Comparison of ENCODE assay signal across 20 cellular contexts in genomic region chr1:24572301-24572700, GRCh38. TPM values are rescaled to one million over a fixed set of nuclear protein-coding genes. Genes with fewer than 3 reads are reported as not detected.
DNase-seq lines count a peak whose midpoint lies in the region; ATAC-seq, FAIRE-seq and TF ChIP-seq lines count a peak whose summit lies in the region.
"Had no signal": no experiment of that assay in that cellular context is flagged by ENCODE, and none has a peak within 500 bp of the region (broad histone marks: within the 10 kb centered on the region; RNA-seq: fewer than 3 reads in every experiment).

No MANE protein-coding gene starts in this region.

- no peak overlapping the region for H3K4me3 ChIP-seq in Caco-2 (ENCODE audit: low read depth, low read length)
- H3K4me3 ChIP-seq: esophagus squamous epithelium, SJSA1, tibial artery had no signal

- POLR2A ChIA-PET in Caco-2 (lab: Charles Lee) = no interaction called here

- ATAC-seq in stimulated activated effector memory CD8-positive, alpha-beta T cell treated with anti-CD3 and anti-CD28 coated beads, Interleukin-12 subunit alpha, Interleukin-12 subunit beta, amount 100 ng/mL, for 72 hours = peak; percentile 37
- ATAC-seq in GM18520 (IDR thresholded peaks at IDR 0.05; ENCODE audit: unreplicated experiment) = no peak
- ATAC-seq: activated T-cell treated with anti-CD3 and anti-CD28 coated beads, Interleukin-2, amount 50 U/mL, for 4 hours had no signal

- no peak for FAIRE-seq in frontal cortex (lab: Jason Lieb, UNC)

- no peaks in the 10 kb centered on the region for H3K36me3 ChIP-seq in Caco-2 (ENCODE audit: control insufficient read depth, insufficient read depth, low read length)
- H3K36me3 ChIP-seq: esophagus squamous epithelium, SJSA1, tibial artery had no signal

- CTCF ChIA-PET in Caco-2 (lab: Charles Lee) = no interaction called here

- H3K4me3 Mint-ChIP-seq in Caco-2 (ENCODE audit: unreplicated experiment) = no peak overlapping the region
- H3K4me3 Mint-ChIP-seq in activated naive CD8-positive, alpha-beta T cell treated with anti-CD3 and anti-CD28 coated beads for 36 hours = peak overlapping the region; percentile 40
- peak overlapping the region; percentile 25 for H3K4me3 Mint-ChIP-seq in stimulated activated effector memory CD8-positive, alpha-beta T cell treated with anti-CD3 and anti-CD28 coated beads, Interleukin-12 subunit alpha, Interleukin-12 subunit beta, amount 100 ng/mL, for 72 hours
- H3K4me3 Mint-ChIP-seq: activated CD4-positive, alpha-beta memory T cell treated with anti-CD3 and anti-CD28 coated beads for 36 hours; activated T-cell treated with anti-CD3 and anti-CD28 coated beads, Interleukin-2, amount 50 U/mL, for 4 hours; nephron progenitor cell; T-helper 1 cell treated with Interleukin-12 subunit alpha and Interleukin-12 subunit beta and Interleukin-4 antibody, amounts not matched to agents 30 μg/mL and 1 μg/mL, for 36 hours had no signal

- TF ChIP-seq CTCF in Caco-2 (IDR thresholded peaks at IDR 0.05; ENCODE audit: insufficient read depth in 1 of 2, low read depth in 1 of 2, low read length in 1 of 2, severe bottlenecking in 1 of 2, unreplicated experiment in 1 of 2) = no peak

- no peaks in the 10 kb centered on the region for H3K4me1 Mint-ChIP-seq in Caco-2 (ENCODE audit: low read depth, unreplicated experiment)
- peaks cover 10% of the 10 kb centered on the region for H3K4me1 Mint-ChIP-seq in activated naive CD8-positive, alpha-beta T cell treated with anti-CD3 and anti-CD28 coated beads for 36 hours
- peaks cover 10% of the 10 kb centered on the region for H3K4me1 Mint-ChIP-seq in stimulated activated effector memory CD8-positive, alpha-beta T cell treated with anti-CD3 and anti-CD28 coated beads, Interleukin-12 subunit alpha, Interleukin-12 subunit beta, amount 100 ng/mL, for 72 hours

- DNase-seq in Caco-2 = no peak
- peak; percentile 32 for DNase-seq in MV-4-11 (lab: John Stamatoyannopoulos, UW)
- DNase-seq in activated naive CD8-positive, alpha-beta T cell treated with anti-CD3 and anti-CD28 coated beads for 36 hours = no peak
- DNase-seq in stimulated activated effector memory CD8-positive, alpha-beta T cell treated with anti-CD3 and anti-CD28 coated beads, Interleukin-12 subunit alpha, Interleukin-12 subunit beta, amount 100 ng/mL, for 72 hours (ENCODE audit: low spot score in 2 of 2) = no peak
- no peak for DNase-seq in frontal cortex (ENCODE audit: low spot score in 2 of 2)
- DNase-seq in cerebellum (ENCODE audit: low spot score) = no peak
- DNase-seq: activated CD4-positive, alpha-beta memory T cell treated with anti-CD3 and anti-CD28 coated beads for 36 hours; activated CD4-positive, CD25-positive, alpha-beta regulatory T cell; activated naive CD4-positive, alpha-beta T cell treated with anti-CD3 and anti-CD28 coated beads, Interleukin-2, amount 50 U/mL, for 16 hours; activated T-cell treated with anti-CD3 and anti-CD28 coated beads, Interleukin-2, amount 50 U/mL, for 4 hours; cerebellar nuclear complex; effector CD8-positive, alpha-beta T cell; esophagus squamous epithelium; NCI-H146; nephron progenitor cell; tibial artery had no signal

- H3K27me3 ChIP-seq in Caco-2 (replicated peaks; ENCODE audit: control insufficient read depth, insufficient read depth, low read length) = no peaks in the 10 kb centered on the region
- H3K27me3 ChIP-seq: esophagus squamous epithelium, SJSA1 had no signal

- intact Hi-C loops in Caco-2 (cut with micrococcal nuclease; ENCODE audit: unreplicated experiment) = no loop called here

- BruUV-seq in Caco-2 (replicated peaks; lab: Mats Ljungman, UMichigan) = no TSS peak

- H3K36me3 Mint-ChIP-seq in Caco-2 (ENCODE audit: insufficient read depth, unreplicated experiment) = no peaks in the 10 kb centered on the region
- peaks cover 3% of the 10 kb centered on the region for H3K36me3 Mint-ChIP-seq in activated naive CD8-positive, alpha-beta T cell treated with anti-CD3 and anti-CD28 coated beads for 36 hours
- H3K36me3 Mint-ChIP-seq in stimulated activated effector memory CD8-positive, alpha-beta T cell treated with anti-CD3 and anti-CD28 coated beads, Interleukin-12 subunit alpha, Interleukin-12 subunit beta, amount 100 ng/mL, for 72 hours = no peaks in the 10 kb centered on the region
- H3K36me3 Mint-ChIP-seq: activated CD4-positive, alpha-beta memory T cell treated with anti-CD3 and anti-CD28 coated beads for 36 hours had no signal

- H3K9me3 Mint-ChIP-seq in Caco-2 (ENCODE audit: unreplicated experiment) = no peaks in the 10 kb centered on the region
- H3K9me3 Mint-ChIP-seq in activated naive CD8-positive, alpha-beta T cell treated with anti-CD3 and anti-CD28 coated beads for 36 hours = no peaks in the 10 kb centered on the region
- H3K9me3 Mint-ChIP-seq in stimulated activated effector memory CD8-positive, alpha-beta T cell treated with anti-CD3 and anti-CD28 coated beads, Interleukin-12 subunit alpha, Interleukin-12 subunit beta, amount 100 ng/mL, for 72 hours = no peaks in the 10 kb centered on the region
- H3K9me3 Mint-ChIP-seq: activated CD4-positive, alpha-beta memory T cell treated with anti-CD3 and anti-CD28 coated beads for 36 hours; activated T-cell treated with anti-CD3 and anti-CD28 coated beads, Interleukin-2, amount 50 U/mL, for 4 hours; nephron progenitor cell; T-helper 1 cell treated with Interleukin-12 subunit alpha and Interleukin-12 subunit beta and Interleukin-4 antibody, amounts not matched to agents 30 μg/mL and 1 μg/mL, for 36 hours had no signal

- peak overlapping the region; percentile 32 for H3K27ac Mint-ChIP-seq in Caco-2 (ENCODE audit: unreplicated experiment)
- peak overlapping the region; percentile 52 for H3K27ac Mint-ChIP-seq in activated naive CD8-positive, alpha-beta T cell treated with anti-CD3 and anti-CD28 coated beads for 36 hours
- H3K27ac Mint-ChIP-seq in stimulated activated effector memory CD8-positive, alpha-beta T cell treated with anti-CD3 and anti-CD28 coated beads, Interleukin-12 subunit alpha, Interleukin-12 subunit beta, amount 100 ng/mL, for 72 hours = peak overlapping the region; percentile 74
- H3K27ac Mint-ChIP-seq: activated CD4-positive, alpha-beta memory T cell treated with anti-CD3 and anti-CD28 coated beads for 36 hours; nephron progenitor cell; T-helper 1 cell treated with Interleukin-12 subunit alpha and Interleukin-12 subunit beta and Interleukin-4 antibody, amounts not matched to agents 30 μg/mL and 1 μg/mL, for 36 hours had no signal

- H3K27me3 Mint-ChIP-seq in Caco-2 (ENCODE audit: insufficient read depth, unreplicated experiment) = no peaks in the 10 kb centered on the region
- H3K27me3 Mint-ChIP-seq in activated naive CD8-positive, alpha-beta T cell treated with anti-CD3 and anti-CD28 coated beads for 36 hours = no peaks in the 10 kb centered on the region
- H3K27me3 Mint-ChIP-seq: activated CD4-positive, alpha-beta memory T cell treated with anti-CD3 and anti-CD28 coated beads for 36 hours had no signal

- H3K9me3 ChIP-seq in Caco-2 = no peaks in the 10 kb centered on the region
- H3K9me3 ChIP-seq: esophagus squamous epithelium, SJSA1, tibial artery had no signal

- H3K4me1 ChIP-seq in Caco-2 = 0 out of 2 replicates have a peak, but pooled peaks cover 9% of the 10 kb centered on the region

RNA-seq across cellular contexts. Expression of gene NCMAP, which starts 16.4 kb away (rescaled TPM):
- total RNA-seq in Caco-2 (2022) (0.35 and 0.43 TPM in 2 replicates), frontal cortex (under 0.01 TPM), cerebellum (0.09 TPM)
- under 1 TPM; 0.16 to 0.21 TPM for total RNA-seq in activated naive CD8-positive, alpha-beta T cell treated with anti-CD3 and anti-CD28 coated beads for 36 hours
- total RNA-seq: posterior vena cava had no signal
